1 cellular context compared by ENCODE assay signal in genomic region chr1:228462560-228462959, GRCh38.
TF ChIP-seq lines count a peak whose summit lies in the region.

No MANE protein-coding gene starts in this region.

TF ChIP-seq in GM23338, 12 proteins besides CTCF, POLR2A, EP300 and RAD21:
- no peak for TF ChIP-seq ZNF462 (CRISPR knock-in tag; IDR thresholded peaks at IDR 0.05)
- TF ChIP-seq ETS1 (IDR thresholded peaks at IDR 0.05) = no peak
- TF ChIP-seq ZNF331 (CRISPR knock-in tag; IDR thresholded peaks at IDR 0.05; ENCODE audit: low read depth) = no peak
- TF ChIP-seq JUNB (IDR thresholded peaks at IDR 0.05; ENCODE audit: unreplicated experiment) = no peak
- TF ChIP-seq NANOG (IDR thresholded peaks at IDR 0.05; ENCODE audit: borderline replicate concordance) = no peak
- TF ChIP-seq EZH2 (IDR thresholded peaks at IDR 0.05; ENCODE audit: low read depth, unreplicated experiment) = no peak
- no peak for TF ChIP-seq POLR2AphosphoS5 (IDR thresholded peaks at IDR 0.05; ENCODE audit: low read depth)
- TF ChIP-seq STAT1 (IDR thresholded peaks at IDR 0.05; ENCODE audit: unreplicated experiment) = no peak
- no peak for TF ChIP-seq REST (IDR thresholded peaks at IDR 0.05; ENCODE audit: unreplicated experiment)
- no peak for TF ChIP-seq ZNF114 (CRISPR knock-in tag; IDR thresholded peaks at IDR 0.05)
- no peak for TF ChIP-seq EZH2phosphoT487 (IDR thresholded peaks at IDR 0.05; ENCODE audit: unreplicated experiment)
- TF ChIP-seq CREB1 (CRISPR knock-in tag; IDR thresholded peaks at IDR 0.05; ENCODE audit: low read depth) = no peak
TF ChIP-seq in GM23338: peak in this region for 0.
